Comparison of ENCODE assay signal across 22 cellular contexts in the genomic region with DNA sequence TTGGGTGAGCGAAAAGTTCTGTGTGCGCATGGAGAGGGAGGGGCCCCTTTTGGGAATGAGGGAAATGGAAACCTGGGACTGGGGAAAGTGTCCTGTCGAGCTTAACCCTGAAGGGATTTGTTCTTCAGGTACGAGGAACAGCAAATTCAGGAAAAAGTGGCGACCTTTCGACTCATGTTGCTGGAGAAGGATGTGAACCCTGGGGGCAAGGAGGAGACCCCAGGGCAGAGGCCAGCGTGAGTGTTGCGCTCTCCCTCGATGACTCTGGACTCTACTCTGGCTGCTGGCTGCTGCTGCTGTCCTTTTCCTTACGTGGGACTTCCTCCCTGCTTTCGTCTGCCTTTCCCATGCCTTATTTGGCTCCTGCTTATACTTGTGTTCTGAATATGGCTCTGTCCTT. TPM values are rescaled to one million over a fixed set of nuclear protein-coding genes. Genes with fewer than 3 reads are reported as not detected.
DNase-seq lines count a peak whose midpoint lies in the region; ATAC-seq, FAIRE-seq and TF ChIP-seq lines count a peak whose summit lies in the region.
"Had no signal": no experiment of that assay in that cellular context is flagged by ENCODE, and none has a peak within 500 bp of the region (broad histone marks: within the 10 kb centered on the region; RNA-seq: fewer than 3 reads in every experiment).

No MANE protein-coding gene starts in this region.

- no peak overlapping the region for H3K18ac ChIP-seq in H1 (ENCODE audit: extremely low read depth, low read length)

- FAIRE-seq in H1 (lab: Jason Lieb, UNC): no peak
- FAIRE-seq: A549 had no signal

- H3F3A ChIP-seq in Loucy (ENCODE audit: low read depth): no peaks in the 10 kb centered on the region

- H3K4me2 ChIP-seq in Loucy (ENCODE audit: low read depth, low read length, poor library complexity, severe bottlenecking) (peak overlapping the region; percentile 98), H1 (ENCODE audit: insufficient read depth in 1 of 2, low read depth in 2 of 2, low read length in 2 of 2) (no peak overlapping the region)
- H3K4me2 ChIP-seq: A549 had no signal

- H3K4me3 ChIP-seq in Loucy (ENCODE audit: low read length, poor library complexity, severe bottlenecking) (no peak overlapping the region), H1 (ENCODE audit: extremely low read depth in 1 of 4, insufficient read depth in 2 of 4, low read depth in 3 of 4, low read length in 4 of 4) (no peak overlapping the region)
- H3K4me3 ChIP-seq: A549, MG63 had no signal

- H2AFZ ChIP-seq in Loucy (ENCODE audit: low read length) (no peak overlapping the region), H1 (ENCODE audit: low read length) (no peak overlapping the region)

- no peak for ATAC-seq in activated T-cell treated with anti-CD3 and anti-CD28 coated beads, Interleukin-2, amount 50 U/mL, for 4 hours
- ATAC-seq in HG02970 (IDR thresholded peaks at IDR 0.05; ENCODE audit: low FRiP score, unreplicated experiment): no peak
- ATAC-seq: A549, HCT116, left ventricle myocardium superior had no signal

- no peak overlapping the region for H2BK15ac ChIP-seq in H1 (ENCODE audit: low read length)

- TF ChIP-seq EP300 in H1 (IDR thresholded peaks at IDR 0.05; ENCODE audit: borderline replicate concordance in 1 of 2, low read depth in 2 of 2, low read length in 2 of 2): no peak

- H2AK5ac ChIP-seq in H1 (ENCODE audit: low read depth, low read length): no peak overlapping the region

- no peak overlapping the region for H4K5ac ChIP-seq in H1 (ENCODE audit: insufficient read length, low read depth, low read length)

- H3K27ac ChIP-seq in H1 (ENCODE audit: low read depth, low read length): no peak overlapping the region
- H3K27ac ChIP-seq: A549, HL-60 had no signal

- H2BK12ac ChIP-seq in H1 (ENCODE audit: low read depth, low read length): no peak overlapping the region

- H3K27ac Mint-ChIP-seq in activated T-cell treated with anti-CD3 and anti-CD28 coated beads, Interleukin-2, amount 50 U/mL, for 24 hours: peak overlapping the region; percentile 77
- H3K27ac Mint-ChIP-seq in progenitor cell of endocrine pancreas: peak overlapping the region; percentile 50

- no peak overlapping the region for H2BK20ac ChIP-seq in H1 (ENCODE audit: low read length)

- H3K9me3 ChIP-seq in Loucy (ENCODE audit: insufficient read depth, low read depth, low read length) (no peaks in the 10 kb centered on the region), H1 (ENCODE audit: insufficient read depth in 2 of 2, low read depth in 1 of 2, low read length in 1 of 2) (peaks cover 12 to 14% of the 10 kb centered on the region in 2 experiments; a peak in 3 of 4 replicates)
- H3K9me3 ChIP-seq: A549, BE2C, MG63 had no signal

- no peak for DNase-seq in activated T-cell treated with anti-CD3 and anti-CD28 coated beads, Interleukin-2, amount 50 U/mL, for 24 hours
- no peak for DNase-seq in activated T-cell treated with anti-CD3 and anti-CD28 coated beads, Interleukin-2, amount 50 U/mL, for 4 hours
- DNase-seq in H1 (ENCODE audit: low read depth in 1 of 2, low spot score in 2 of 2): no peak
- DNase-seq in progenitor cell of endocrine pancreas (ENCODE audit: low spot score, unreplicated experiment): no peak
- DNase-seq in DMS79 (lab: John Stamatoyannopoulos, UW): no peak
- DNase-seq in NOMO-1 (lab: John Stamatoyannopoulos, UW; ENCODE audit: unreplicated experiment in 2 of 2): no peak
- DNase-seq: activated CD4-positive, CD25-positive, alpha-beta regulatory T cell treated with anti-CD3 and anti-CD28 coated beads, Interleukin-2, amount 50 U/mL, for 72 hours; activated gamma-delta T cell; BE2C; EL; left ventricle myocardium superior; MG63; NCI-H1436; NCI-H526; occipital lobe had no signal

- no peak overlapping the region for H4K91ac ChIP-seq in H1 (replicated peaks; ENCODE audit: insufficient read length, low read length)

- H3K23me2 ChIP-seq in H1 (ENCODE audit: low read depth, low read length): peaks cover 4% of the 10 kb centered on the region; the same call in 1 of the 2 replicates

- H3K36me3 Mint-ChIP-seq in activated T-cell treated with anti-CD3 and anti-CD28 coated beads, Interleukin-2, amount 50 U/mL, for 24 hours (ENCODE audit: low read depth): peaks cover 92% of the 10 kb centered on the region
- peaks cover 82% of the 10 kb centered on the region for H3K36me3 Mint-ChIP-seq in activated T-cell treated with anti-CD3 and anti-CD28 coated beads, Interleukin-2, amount 50 U/mL, for 4 hours (ENCODE audit: insufficient read depth)
- H3K36me3 Mint-ChIP-seq in progenitor cell of endocrine pancreas (ENCODE audit: insufficient read depth): peaks cover 61% of the 10 kb centered on the region

- H3K4me1 ChIP-seq in Loucy (ENCODE audit: insufficient read depth, low read length, poor library complexity, severe bottlenecking) (peaks cover 15% of the 10 kb centered on the region), H1 (replicated peaks in 1 of 4; ENCODE audit: control insufficient read depth in 3 of 4, insufficient read depth in 4 of 4, low read length in 3 of 4) (peaks cover 0 to 5% (median 2%) of the 10 kb centered on the region in 4 experiments; a peak in 3 of 7 replicates)
- H3K4me1 ChIP-seq: BE2C had no signal

- no peaks in the 10 kb centered on the region for H3K9me2 ChIP-seq in Loucy (replicated peaks; ENCODE audit: low read depth, low read length)

- H4K20me1 ChIP-seq in Loucy (ENCODE audit: insufficient read depth, low read length, poor library complexity, severe bottlenecking): peaks cover 85% of the 10 kb centered on the region
- H4K20me1 ChIP-seq in H1 (replicated peaks in 1 of 2; ENCODE audit: control insufficient read depth in 1 of 2, insufficient read depth in 2 of 2, low read length in 2 of 2): peaks cover 21 to 25% of the 10 kb centered on the region in 2 experiments

- no peak; a peak in 1 of 3 replicates for TF ChIP-seq POLR2A in H1 (IDR thresholded peaks at IDR 0.05; ENCODE audit: control extremely low read depth in 1 of 2, low read depth in 2 of 2, low read length in 2 of 2)

- H4K8ac ChIP-seq in H1 (ENCODE audit: extremely low read depth, insufficient read depth, low read length): no peak overlapping the region

- no peaks in the 10 kb centered on the region for H3K9me3 Mint-ChIP-seq in activated T-cell treated with anti-CD3 and anti-CD28 coated beads, Interleukin-2, amount 50 U/mL, for 24 hours
- no peaks in the 10 kb centered on the region for H3K9me3 Mint-ChIP-seq in activated T-cell treated with anti-CD3 and anti-CD28 coated beads, Interleukin-2, amount 50 U/mL, for 4 hours
- peaks cover 16% of the 10 kb centered on the region for H3K9me3 Mint-ChIP-seq in progenitor cell of endocrine pancreas (ENCODE audit: low read depth)

- no peaks in the 10 kb centered on the region for H3K27me3 ChIP-seq in Loucy (ENCODE audit: insufficient read depth, low read length, poor library complexity, severe bottlenecking)
- no peaks in the 10 kb centered on the region for H3K27me3 ChIP-seq in H1 (replicated peaks in 1 of 4; ENCODE audit: control insufficient read depth in 3 of 4, extremely low read depth in 1 of 4, insufficient read depth in 3 of 4, low read length in 3 of 4)
- H3K27me3 ChIP-seq: BE2C, MG63 had no signal

- no peak for TF ChIP-seq RAD21 in H1 (IDR thresholded peaks at IDR 0.05 in 1 of 2, conservative IDR thresholded peaks at IDR 0.05 in 1 of 2; ENCODE audit: low read depth in 2 of 2, low read length in 2 of 2)

- no peak overlapping the region for H3K23ac ChIP-seq in H1 (ENCODE audit: insufficient read length)

- TF ChIP-seq CTCF in Loucy (conservative IDR thresholded peaks at IDR 0.05; ENCODE audit: low read length) (no peak), H1 (IDR thresholded peaks at IDR 0.05; ENCODE audit: control extremely low read depth in 1 of 3, insufficient read depth in 1 of 3, low read depth in 1 of 3, low read length in 3 of 3) (no peak), progenitor cell of endocrine pancreas (IDR thresholded peaks at IDR 0.05; ENCODE audit: unreplicated experiment) (no peak)

- POLR2A ChIA-PET in H1 (lab: Charles Lee; ENCODE audit: partially characterized antibody): interaction anchor here (0.7 to 4.8 kb wide), 14 partner anchors 10 to 74 kb away, joined by 3 to 140 read pairs (median 5); a partner anchor contains a TSS

- H3K14ac ChIP-seq in H1 (ENCODE audit: insufficient read length): no peak overlapping the region

- H3K79me2 ChIP-seq in Loucy (ENCODE audit: insufficient read depth, low read length): peaks cover 95% of the 10 kb centered on the region
- peaks cover 52 to 93% of the 10 kb centered on the region in 2 experiments for H3K79me2 ChIP-seq in H1 (ENCODE audit: control insufficient read depth in 1 of 2, insufficient read depth in 2 of 2, low read length in 2 of 2)

- no peak overlapping the region for H3K9ac ChIP-seq in Loucy (ENCODE audit: low read depth, low read length, poor library complexity, severe bottlenecking)
- H3K9ac ChIP-seq in H1 (replicated peaks in 1 of 4; ENCODE audit: extremely low read depth in 1 of 4, low read depth in 3 of 4, low read length in 3 of 4): no peak overlapping the region

- 93% methylated on average over 11 of the region's 11 CpGs; no CpG with 5 or more reads in 1 of the 2 experiments for WGBS in H1 (ENCODE audit: extremely low coverage in 1 of 2, insufficient coverage in 1 of 2, insufficient read length in 1 of 2, insufficient replicate concordance in 2 of 2, low coverage in 1 of 2, low lambda C conversion rate in 2 of 2, missing lambda C conversion rate in 1 of 2), 2 experiments

- H3K4me3 Mint-ChIP-seq in activated T-cell treated with anti-CD3 and anti-CD28 coated beads, Interleukin-2, amount 50 U/mL, for 24 hours: no peak overlapping the region
- H3K4me3 Mint-ChIP-seq in activated T-cell treated with anti-CD3 and anti-CD28 coated beads, Interleukin-2, amount 50 U/mL, for 4 hours: no peak overlapping the region
- no peak overlapping the region for H3K4me3 Mint-ChIP-seq in progenitor cell of endocrine pancreas (ENCODE audit: low read depth)

- peaks cover 55% of the 10 kb centered on the region for H3K4me1 Mint-ChIP-seq in activated T-cell treated with anti-CD3 and anti-CD28 coated beads, Interleukin-2, amount 50 U/mL, for 24 hours (ENCODE audit: low read depth)
- peaks cover 47% of the 10 kb centered on the region for H3K4me1 Mint-ChIP-seq in activated T-cell treated with anti-CD3 and anti-CD28 coated beads, Interleukin-2, amount 50 U/mL, for 4 hours (ENCODE audit: low read depth)
- peaks cover 29% of the 10 kb centered on the region for H3K4me1 Mint-ChIP-seq in progenitor cell of endocrine pancreas (ENCODE audit: low read depth)

- H3K36me3 ChIP-seq in Loucy (ENCODE audit: insufficient read depth, low read length) (peaks cover 55% of the 10 kb centered on the region; the same call in 1 of the 2 replicates), H1 (ENCODE audit: control insufficient read depth in 2 of 4, insufficient read depth in 4 of 4, low read length in 3 of 4) (peaks cover 40 to 66% (median 59%) of the 10 kb centered on the region in 4 experiments)

- H2BK5ac ChIP-seq in H1 (ENCODE audit: low read depth, low read length): no peak overlapping the region

- H3K79me1 ChIP-seq in H1 (ENCODE audit: low read depth, low read length): peaks cover 4% of the 10 kb centered on the region; the same call in 1 of the 2 replicates

- CTCF ChIA-PET in H1 (lab: Charles Lee; ENCODE audit: partially characterized antibody): interaction anchor here (0.8 to 1.2 kb wide), 4 partner anchors 8 to 97 kb away, joined by 3 to 5 read pairs (median 3); no protein-coding TSS in a partner anchor

- no peaks in the 10 kb centered on the region for H3K27me3 Mint-ChIP-seq in activated T-cell treated with anti-CD3 and anti-CD28 coated beads, Interleukin-2, amount 50 U/mL, for 24 hours
- H3K27me3 Mint-ChIP-seq in activated T-cell treated with anti-CD3 and anti-CD28 coated beads, Interleukin-2, amount 50 U/mL, for 4 hours (ENCODE audit: low read depth): no peaks in the 10 kb centered on the region
- no peaks in the 10 kb centered on the region for H3K27me3 Mint-ChIP-seq in progenitor cell of endocrine pancreas

- H3K4ac ChIP-seq in H1 (replicated peaks; ENCODE audit: insufficient read length, low read depth, low read length): no peak overlapping the region

- H2BK120ac ChIP-seq in H1 (replicated peaks; ENCODE audit: low read depth, low read length): no peak overlapping the region

- no peak overlapping the region for H3K56ac ChIP-seq in H1 (replicated peaks; ENCODE audit: insufficient read length, low read depth, low read length)

RNA-seq across cellular contexts. Expression of a gene that starts 4.9 kb away (rescaled TPM):
- 100 to 1,000 TPM; 537 to 551 (median 548) TPM for total RNA-seq in activated T-cell treated with anti-CD3 and anti-CD28 coated beads, Interleukin-2, amount 50 U/mL, for 4 hours
- total RNA-seq in H1 (2021; fragmentation: NEBNext Ultra II Directional; extraction: Animal tissue kit (Norgen Biotek cat#: 25700)): 563 and 579 TPM in 2 replicates
- polyA plus RNA-seq in H1 (2011; rRNA removed): 300 and 654 TPM in 2 replicates
- 295 TPM for polyA plus RNA-seq in H1 (2011; cell fraction: cytosol; rRNA removed)
- polyA plus RNA-seq in H1 (2011; cell fraction: nucleus; rRNA removed): 2,432 TPM
- 719 to 870 TPM (median 834 TPM) in 4 replicates for polyA plus RNA-seq in H1 (2012, experiment 1 of 2)
- 118 TPM for polyA plus RNA-seq in H1 (2012, experiment 2 of 2)
- 837 TPM for polyA plus RNA-seq in H1 (2013, experiment 1 of 2)
- polyA plus RNA-seq in H1 (2013, experiment 2 of 2): 754 TPM
- 129 and 194 TPM in 2 replicates for polyA minus RNA-seq in H1 (2011; rRNA and poly(A)+ RNA removed)
- 277 TPM for polyA minus RNA-seq in H1 (2011; cell fraction: cytosol; rRNA and poly(A)+ RNA removed)
- 360 TPM for polyA minus RNA-seq in H1 (2011; cell fraction: nucleus; rRNA and poly(A)+ RNA removed)
- 817 and 838 TPM in 2 replicates for total RNA-seq in progenitor cell of endocrine pancreas

RNA-seq across cellular contexts. Expression of a gene that starts 19.7 kb away (rescaled TPM):
- total RNA-seq in activated T-cell treated with anti-CD3 and anti-CD28 coated beads, Interleukin-2, amount 50 U/mL, for 4 hours: 100 to 1,000 TPM; 223 to 320 (median 298) TPM
- total RNA-seq in H1 (2021; fragmentation: NEBNext Ultra II Directional; extraction: Animal tissue kit (Norgen Biotek cat#: 25700)): 237 and 248 TPM in 2 replicates
- polyA plus RNA-seq in H1 (2011; rRNA removed): 1,357 and 1,702 TPM in 2 replicates
- polyA plus RNA-seq in H1 (2011; cell fraction: cytosol; rRNA removed): 705 TPM
- 474 TPM for polyA plus RNA-seq in H1 (2011; cell fraction: nucleus; rRNA removed)
- polyA plus RNA-seq in H1 (2012, experiment 1 of 2): 292 to 520 TPM (median 401 TPM) in 4 replicates
- polyA plus RNA-seq in H1 (2012, experiment 2 of 2): 2,300 TPM
- polyA plus RNA-seq in H1 (2013, experiment 1 of 2): 136 TPM
- 134 TPM for polyA plus RNA-seq in H1 (2013, experiment 2 of 2)
- 86.0 and 133 TPM in 2 replicates for polyA minus RNA-seq in H1 (2011; rRNA and poly(A)+ RNA removed)
- 98.0 TPM for polyA minus RNA-seq in H1 (2011; cell fraction: cytosol; rRNA and poly(A)+ RNA removed)
- 84.9 TPM for polyA minus RNA-seq in H1 (2011; cell fraction: nucleus; rRNA and poly(A)+ RNA removed)
- 201 and 207 TPM in 2 replicates for total RNA-seq in progenitor cell of endocrine pancreas

RNA-seq across cellular contexts. Expression of a gene that starts 30.0 kb away (rescaled TPM):
- under 1 TPM in 2 of 3 donors, not detected in 1; 0.13 to 0.32 TPM for total RNA-seq in activated T-cell treated with anti-CD3 and anti-CD28 coated beads, Interleukin-2, amount 50 U/mL, for 4 hours
- total RNA-seq in H1 (2021; fragmentation: NEBNext Ultra II Directional; extraction: Animal tissue kit (Norgen Biotek cat#: 25700)): not detected in 2 replicates
- 0.09 and 0.17 TPM in 2 replicates for polyA plus RNA-seq in H1 (2011; rRNA removed)
- 0.16 TPM for polyA plus RNA-seq in H1 (2011; cell fraction: cytosol; rRNA removed)
- polyA plus RNA-seq in H1 (2011; cell fraction: nucleus; rRNA removed): 0.37 TPM
- not detected in 4 replicates for polyA plus RNA-seq in H1 (2012, experiment 1 of 2)
- polyA plus RNA-seq in H1 (2012, experiment 2 of 2): 0.13 TPM
- 0.12 TPM for polyA plus RNA-seq in H1 (2013, experiment 1 of 2)
- 0.02 TPM for polyA plus RNA-seq in H1 (2013, experiment 2 of 2)
- not detected in 2 replicates for polyA minus RNA-seq in H1 (2011; rRNA and poly(A)+ RNA removed)
- not detected for polyA minus RNA-seq in H1 (2011; cell fraction: cytosol; rRNA and poly(A)+ RNA removed)
- not detected for polyA minus RNA-seq in H1 (2011; cell fraction: nucleus; rRNA and poly(A)+ RNA removed)
- total RNA-seq in progenitor cell of endocrine pancreas: 0.27 and 0.31 TPM in 2 replicates
- total RNA-seq: cerebellum, fibroblast of lung, left ventricle myocardium superior, occipital lobe had no signal
- polyA plus RNA-seq: fibroblast of lung had no signal

RNA-seq across cellular contexts. Expression of a gene that starts 37.3 kb away (rescaled TPM):
- 1 to 10 TPM in 1 of 3 donors, under 1 TPM in 2; 0.76 to 1.2 (median 0.84) TPM for total RNA-seq in activated T-cell treated with anti-CD3 and anti-CD28 coated beads, Interleukin-2, amount 50 U/mL, for 4 hours
- 1.3 and 2.2 TPM in 2 replicates for total RNA-seq in H1 (2021; fragmentation: NEBNext Ultra II Directional; extraction: Animal tissue kit (Norgen Biotek cat#: 25700))
- polyA plus RNA-seq in H1 (2011; rRNA removed): 7.5 and 10.5 TPM in 2 replicates
- polyA plus RNA-seq in H1 (2011; cell fraction: cytosol; rRNA removed): 9.6 TPM
- 9.4 TPM for polyA plus RNA-seq in H1 (2011; cell fraction: nucleus; rRNA removed)
- polyA plus RNA-seq in H1 (2012, experiment 1 of 2): 2.8 to 4.0 TPM (median 3.3 TPM) in 4 replicates
- 1.9 TPM for polyA plus RNA-seq in H1 (2012, experiment 2 of 2)
- 2.7 TPM for polyA plus RNA-seq in H1 (2013, experiment 1 of 2)
- 2.2 TPM for polyA plus RNA-seq in H1 (2013, experiment 2 of 2)
- 0.95 and 1.1 TPM in 2 replicates for polyA minus RNA-seq in H1 (2011; rRNA and poly(A)+ RNA removed)
- 2.5 TPM for polyA minus RNA-seq in H1 (2011; cell fraction: cytosol; rRNA and poly(A)+ RNA removed)
- 3.3 TPM for polyA minus RNA-seq in H1 (2011; cell fraction: nucleus; rRNA and poly(A)+ RNA removed)
- 6.3 and 6.6 TPM in 2 replicates for total RNA-seq in progenitor cell of endocrine pancreas

RNA-seq across cellular contexts. Expression of a gene that starts 40.9 kb away (rescaled TPM):
- not detected for total RNA-seq in activated T-cell treated with anti-CD3 and anti-CD28 coated beads, Interleukin-2, amount 50 U/mL, for 4 hours
- not detected in 2 replicates for total RNA-seq in H1 (2021; fragmentation: NEBNext Ultra II Directional; extraction: Animal tissue kit (Norgen Biotek cat#: 25700))
- polyA plus RNA-seq in H1 (2011; rRNA removed): not detected in 2 replicates
- not detected for polyA plus RNA-seq in H1 (2011; cell fraction: cytosol; rRNA removed)
- 0.10 TPM for polyA plus RNA-seq in H1 (2011; cell fraction: nucleus; rRNA removed)
- not detected in 4 replicates for polyA plus RNA-seq in H1 (2012, experiment 1 of 2)
- polyA plus RNA-seq in H1 (2012, experiment 2 of 2): not detected
- not detected for polyA plus RNA-seq in H1 (2013, experiment 1 of 2)
- polyA plus RNA-seq in H1 (2013, experiment 2 of 2): not detected
- polyA minus RNA-seq in H1 (2011; rRNA and poly(A)+ RNA removed): not detected in 2 replicates
- not detected for polyA minus RNA-seq in H1 (2011; cell fraction: cytosol; rRNA and poly(A)+ RNA removed)
- not detected for polyA minus RNA-seq in H1 (2011; cell fraction: nucleus; rRNA and poly(A)+ RNA removed)
- not detected in 2 replicates for total RNA-seq in progenitor cell of endocrine pancreas
- total RNA-seq: cerebellum, fibroblast of lung, left ventricle myocardium superior, occipital lobe had no signal
- polyA plus RNA-seq: A549, fibroblast of lung had no signal
